ENCODE assay signal across 8 cellular contexts in the genomic region with DNA sequence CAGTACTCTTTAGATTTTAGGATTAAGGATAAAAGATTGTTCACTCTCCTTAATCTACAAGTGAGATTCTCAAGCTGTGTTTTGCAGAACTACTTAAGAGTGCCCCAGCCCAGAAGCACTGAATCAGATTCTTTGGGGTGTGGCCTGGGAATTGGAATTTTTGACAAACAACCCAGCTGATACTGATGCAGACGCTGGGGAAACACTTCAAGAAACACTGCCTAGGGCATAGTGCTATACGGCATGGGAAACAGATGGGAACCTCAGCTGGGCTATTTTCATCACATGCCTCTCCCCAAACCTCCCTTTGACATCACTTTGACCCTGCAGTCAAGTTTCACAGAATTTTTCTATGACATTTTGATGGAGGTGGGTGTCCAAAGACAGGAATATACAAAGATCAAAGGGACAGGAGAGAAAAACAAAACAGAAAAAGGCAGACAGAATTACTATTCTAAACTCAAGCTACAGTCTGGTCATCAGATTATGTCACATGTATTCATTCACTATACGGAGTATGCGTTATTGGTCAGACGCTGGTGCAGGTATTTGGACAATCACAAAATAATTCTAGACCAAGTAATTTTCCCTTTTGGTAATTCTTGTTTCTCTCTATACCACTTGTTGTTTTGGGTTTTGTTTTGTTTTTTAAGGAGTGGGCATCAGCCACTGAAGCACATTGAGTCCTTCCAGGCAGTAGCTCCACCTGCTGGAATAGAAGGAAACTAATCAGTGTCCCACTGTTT.
DNase-seq lines count a peak whose midpoint lies in the region; ATAC-seq, FAIRE-seq and TF ChIP-seq lines count a peak whose summit lies in the region.
"Not testable (repeated sequence)": the region's sequence is repeated elsewhere in the genome, so short reads cannot be mapped to it uniquely, and the experiment has no call there.

No MANE protein-coding gene starts in this region.

- peak overlapping the region; percentile 84 for H3K27ac Mint-ChIP-seq in T-helper 17 cell

- ATAC-seq in GM18498 (IDR thresholded peaks at IDR 0.05; ENCODE audit: unreplicated experiment), result peak; percentile 52
- peak; percentile 45 for ATAC-seq in HG02885 (IDR thresholded peaks at IDR 0.05; ENCODE audit: poor library complexity, unreplicated experiment)
- peak; percentile 79 for ATAC-seq in T-helper 17 cell

- not testable (repeated sequence) for H3K27me3 ChIP-seq in bronchial epithelial cell (ENCODE audit: control insufficient read depth, insufficient read depth, low read length)

- H3K36me3 ChIP-seq in bronchial epithelial cell (ENCODE audit: control insufficient read depth, insufficient read depth, low read length), result not testable (repeated sequence)

- H3K36me3 Mint-ChIP-seq in T-helper 17 cell (ENCODE audit: low read depth), result not testable (repeated sequence)

- not testable (repeated sequence) for H3K27me3 Mint-ChIP-seq in T-helper 17 cell

- not testable (repeated sequence) for H3K9me3 ChIP-seq in T-helper 17 cell (ENCODE audit: control insufficient read depth, low read length, poor library complexity, severe bottlenecking)

- FAIRE-seq in bronchial epithelial cell (lab: Jason Lieb, UNC), result peak; percentile 92

- not testable (repeated sequence) for H3K4me3 Mint-ChIP-seq in T-helper 17 cell

- not testable (repeated sequence) for H3K4me3 ChIP-seq in bronchial epithelial cell (ENCODE audit: low read depth, low read length)

- peak; percentile 67 for TF ChIP-seq CTCF in bronchial epithelial cell (IDR thresholded peaks at IDR 0.05; ENCODE audit: insufficient read depth, low read length, severe bottlenecking)

- DNase-seq in AG08396 (ENCODE audit: low spot score), result peak; percentile 36
- peak in 2 of 3 experiments; percentile 9 to 61 for DNase-seq in NCI-H1417 (lab: John Stamatoyannopoulos, UW)
- not testable (repeated sequence) for DNase-seq in T-helper 17 cell
- DNase-seq in bronchial epithelial cell (ENCODE audit: low read depth), result peak; percentile 52
- peak; percentile 32 for DNase-seq in hepatic stellate cell (ENCODE audit: low spot score)
- DNase-seq in pons (ENCODE audit: low spot score), result peak; percentile 58

- H3K4me1 Mint-ChIP-seq in T-helper 17 cell, result peaks cover 25% of the 10 kb centered on the region
